In the genomic region with DNA sequence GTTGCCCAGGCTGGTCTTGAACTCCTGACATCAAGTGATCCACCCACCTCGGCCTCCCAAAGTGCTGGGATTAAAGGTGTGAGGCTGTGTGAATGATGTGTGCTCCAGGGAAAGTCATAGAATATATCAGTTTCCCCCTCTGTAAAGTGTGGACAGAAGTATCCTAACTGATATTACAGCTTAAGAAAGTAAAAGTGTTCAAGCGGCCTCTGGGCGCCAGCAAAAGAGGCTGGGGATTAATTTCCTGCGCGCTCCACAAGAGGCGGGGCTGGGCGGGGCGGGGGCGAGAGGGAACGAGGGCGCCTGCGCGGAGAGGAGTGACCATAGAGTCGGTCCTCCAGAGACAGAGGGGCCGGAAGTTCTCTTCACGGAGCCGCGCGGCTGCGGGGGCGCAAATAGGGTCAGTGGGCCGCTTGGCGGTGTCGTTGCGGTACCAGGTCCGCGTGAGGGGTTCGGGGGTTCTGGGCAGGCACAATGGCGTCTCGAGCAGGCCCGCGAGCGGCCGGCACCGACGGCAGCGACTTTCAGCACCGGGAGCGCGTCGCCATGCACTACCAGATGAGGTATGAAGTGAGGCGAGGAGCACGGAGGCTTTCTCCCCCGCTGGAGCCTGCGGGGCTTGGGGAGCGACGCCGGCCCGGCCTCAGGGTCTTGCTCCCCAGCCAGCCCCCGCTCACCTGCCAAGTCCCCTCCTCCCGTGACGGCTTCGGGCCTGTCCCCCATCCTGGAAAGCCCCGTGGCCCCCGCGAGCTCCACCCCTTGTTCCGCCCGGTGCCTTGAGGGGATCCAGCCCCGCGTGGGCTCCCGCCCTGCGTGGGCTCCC, we compare ENCODE assay signal across 1 cellular context.
TF ChIP-seq lines count a peak whose summit lies in the region.

Gene JAGN1, plus strand, starts transcription at position 362 of the 823 bp plus-strand sequence. Its CDS starts 113 bp downstream, at position 475.

TF ChIP-seq in HepG2, 621 proteins besides CTCF, POLR2A, EP300 and RAD21 (continued from another document and continues in another):
- TF ChIP-seq PRDM15 (CRISPR knock-in tag; IDR thresholded peaks at IDR 0.05) (no peak), ADNP (CRISPR knock-in tag; IDR thresholded peaks at IDR 0.05) (no peak; the same call in 1 of the 2 replicates), HOXA7 (CRISPR knock-in tag; IDR thresholded peaks at IDR 0.05) (no peak), ZNF343 (CRISPR knock-in tag; IDR thresholded peaks at IDR 0.05) (peak; percentile 83), ZSCAN9 (CRISPR knock-in tag; IDR thresholded peaks at IDR 0.05; ENCODE audit: borderline replicate concordance) (no peak), MIER2 (CRISPR knock-in tag; IDR thresholded peaks at IDR 0.05) (no peak), ESRRA (CRISPR knock-in tag; IDR thresholded peaks at IDR 0.05; ENCODE audit: low read depth) (peak; percentile 76), MXD4 (CRISPR knock-in tag; IDR thresholded peaks at IDR 0.05) (peak; percentile 73; the same call in 1 of the 2 replicates), MBNL3 (CRISPR knock-in tag; conservative IDR thresholded peaks at IDR 0.05) (no peak), CEBPG (CRISPR knock-in tag; IDR thresholded peaks at IDR 0.05) (no peak), SCMH1 (CRISPR knock-in tag; IDR thresholded peaks at IDR 0.05; ENCODE audit: borderline replicate concordance) (no peak), TBL1XR1 (IDR thresholded peaks at IDR 0.05; ENCODE audit: borderline replicate concordance, low read length, partially characterized antibody) (no peak), ZNF773 (CRISPR knock-in tag; IDR thresholded peaks at IDR 0.05; ENCODE audit: borderline replicate concordance) (0 out of 2 replicates have a peak, but pooled peaks have one; percentile 17), ZFP36L2 (CRISPR knock-in tag; IDR thresholded peaks at IDR 0.05) (no peak), ZNF232 (CRISPR knock-in tag; IDR thresholded peaks at IDR 0.05; ENCODE audit: borderline replicate concordance) (peak; percentile 66), ZNF766 (CRISPR knock-in tag; IDR thresholded peaks at IDR 0.05; ENCODE audit: borderline replicate concordance) (peak; percentile 86), SNAPC5 (CRISPR knock-in tag; IDR thresholded peaks at IDR 0.05; ENCODE audit: borderline replicate concordance) (no peak), CCAR2 (optimal IDR thresholded peaks at IDR 0.05; ENCODE audit: low read depth, low read length) (no peak), NCOA5 (CRISPR knock-in tag; IDR thresholded peaks at IDR 0.05) (no peak), DBP (CRISPR knock-in tag; IDR thresholded peaks at IDR 0.05; ENCODE audit: not compliant biosample characterization) (peak; percentile 20), PPARG (CRISPR knock-in tag; conservative IDR thresholded peaks at IDR 0.05) (no peak), ZNF230 (CRISPR knock-in tag; IDR thresholded peaks at IDR 0.05) (peak; percentile 88), POGZ (CRISPR knock-in tag; IDR thresholded peaks at IDR 0.05) (peak; percentile 69), MTF2 (CRISPR knock-in tag; IDR thresholded peaks at IDR 0.05; ENCODE audit: borderline replicate concordance) (peak; percentile 50; the same call in 1 of the 2 replicates), ZNF552 (CRISPR knock-in tag; IDR thresholded peaks at IDR 0.05; ENCODE audit: borderline replicate concordance) (peak; percentile 53; the same call in 1 of the 2 replicates), ZNF75D (CRISPR knock-in tag; IDR thresholded peaks at IDR 0.05; ENCODE audit: borderline replicate concordance) (no peak), ZBTB7B (CRISPR knock-in tag; IDR thresholded peaks at IDR 0.05) (peak; percentile 88), MLLT10 (CRISPR knock-in tag; IDR thresholded peaks at IDR 0.05) (no peak), CBX2 (IDR thresholded peaks at IDR 0.05; ENCODE audit: low read depth, low read length) (no peak), CBX2 (CRISPR knock-in tag; IDR thresholded peaks at IDR 0.05; ENCODE audit: low read depth) (no peak), CHD2 (IDR thresholded peaks at IDR 0.05; ENCODE audit: low read depth, low read length) (no peak), HDAC6 (IDR thresholded peaks at IDR 0.05; ENCODE audit: low read depth, low read length) (no peak)
- TF ChIP-seq, protein P1, sequence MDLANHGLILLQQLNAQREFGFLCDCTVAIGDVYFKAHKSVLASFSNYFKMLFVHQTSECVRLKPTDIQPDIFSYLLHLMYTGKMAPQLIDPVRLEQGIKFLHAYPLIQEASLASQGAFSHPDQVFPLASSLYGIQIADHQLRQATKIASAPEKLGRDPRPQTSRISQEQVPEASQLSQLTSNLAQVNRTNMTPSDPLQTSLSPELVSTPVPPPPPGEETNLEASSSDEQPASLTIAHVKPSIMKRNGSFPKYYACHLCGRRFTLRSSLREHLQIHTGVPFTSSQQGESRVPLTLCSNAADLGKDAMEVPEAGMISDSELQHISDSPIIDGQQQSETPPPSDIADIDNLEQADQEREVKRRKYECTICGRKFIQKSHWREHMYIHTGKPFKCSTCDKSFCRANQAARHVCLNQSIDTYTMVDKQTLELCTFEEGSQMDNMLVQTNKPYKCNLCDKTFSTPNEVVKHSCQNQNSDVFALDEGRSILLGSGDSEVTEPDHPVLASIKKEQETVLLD (CRISPR knock-in tag; IDR thresholded peaks at IDR 0.05; ENCODE audit: low read depth) = no peak
- TF ChIP-seq, protein P2, sequence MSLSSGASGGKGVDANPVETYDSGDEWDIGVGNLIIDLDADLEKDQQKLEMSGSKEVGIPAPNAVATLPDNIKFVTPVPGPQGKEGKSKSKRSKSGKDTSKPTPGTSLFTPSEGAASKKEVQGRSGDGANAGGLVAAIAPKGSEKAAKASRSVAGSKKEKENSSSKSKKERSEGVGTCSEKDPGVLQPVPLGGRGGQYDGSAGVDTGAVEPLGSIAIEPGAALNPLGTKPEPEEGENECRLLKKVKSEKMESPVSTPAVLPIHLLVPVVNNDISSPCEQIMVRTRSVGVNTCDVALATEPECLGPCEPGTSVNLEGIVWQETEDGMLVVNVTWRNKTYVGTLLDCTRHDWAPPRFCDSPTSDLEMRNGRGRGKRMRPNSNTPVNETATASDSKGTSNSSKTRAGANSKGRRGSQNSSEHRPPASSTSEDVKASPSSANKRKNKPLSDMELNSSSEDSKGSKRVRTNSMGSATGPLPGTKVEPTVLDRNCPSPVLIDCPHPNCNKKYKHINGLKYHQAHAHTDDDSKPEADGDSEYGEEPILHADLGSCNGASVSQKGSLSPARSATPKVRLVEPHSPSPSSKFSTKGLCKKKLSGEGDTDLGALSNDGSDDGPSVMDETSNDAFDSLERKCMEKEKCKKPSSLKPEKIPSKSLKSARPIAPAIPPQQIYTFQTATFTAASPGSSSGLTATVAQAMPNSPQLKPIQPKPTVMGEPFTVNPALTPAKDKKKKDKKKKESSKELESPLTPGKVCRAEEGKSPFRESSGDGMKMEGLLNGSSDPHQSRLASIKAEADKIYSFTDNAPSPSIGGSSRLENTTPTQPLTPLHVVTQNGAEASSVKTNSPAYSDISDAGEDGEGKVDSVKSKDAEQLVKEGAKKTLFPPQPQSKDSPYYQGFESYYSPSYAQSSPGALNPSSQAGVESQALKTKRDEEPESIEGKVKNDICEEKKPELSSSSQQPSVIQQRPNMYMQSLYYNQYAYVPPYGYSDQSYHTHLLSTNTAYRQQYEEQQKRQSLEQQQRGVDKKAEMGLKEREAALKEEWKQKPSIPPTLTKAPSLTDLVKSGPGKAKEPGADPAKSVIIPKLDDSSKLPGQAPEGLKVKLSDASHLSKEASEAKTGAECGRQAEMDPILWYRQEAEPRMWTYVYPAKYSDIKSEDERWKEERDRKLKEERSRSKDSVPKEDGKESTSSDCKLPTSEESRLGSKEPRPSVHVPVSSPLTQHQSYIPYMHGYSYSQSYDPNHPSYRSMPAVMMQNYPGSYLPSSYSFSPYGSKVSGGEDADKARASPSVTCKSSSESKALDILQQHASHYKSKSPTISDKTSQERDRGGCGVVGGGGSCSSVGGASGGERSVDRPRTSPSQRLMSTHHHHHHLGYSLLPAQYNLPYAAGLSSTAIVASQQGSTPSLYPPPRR (CRISPR knock-in tag; IDR thresholded peaks at IDR 0.05; ENCODE audit: borderline replicate concordance) = peak; percentile 52
- TF ChIP-seq, protein P3, sequence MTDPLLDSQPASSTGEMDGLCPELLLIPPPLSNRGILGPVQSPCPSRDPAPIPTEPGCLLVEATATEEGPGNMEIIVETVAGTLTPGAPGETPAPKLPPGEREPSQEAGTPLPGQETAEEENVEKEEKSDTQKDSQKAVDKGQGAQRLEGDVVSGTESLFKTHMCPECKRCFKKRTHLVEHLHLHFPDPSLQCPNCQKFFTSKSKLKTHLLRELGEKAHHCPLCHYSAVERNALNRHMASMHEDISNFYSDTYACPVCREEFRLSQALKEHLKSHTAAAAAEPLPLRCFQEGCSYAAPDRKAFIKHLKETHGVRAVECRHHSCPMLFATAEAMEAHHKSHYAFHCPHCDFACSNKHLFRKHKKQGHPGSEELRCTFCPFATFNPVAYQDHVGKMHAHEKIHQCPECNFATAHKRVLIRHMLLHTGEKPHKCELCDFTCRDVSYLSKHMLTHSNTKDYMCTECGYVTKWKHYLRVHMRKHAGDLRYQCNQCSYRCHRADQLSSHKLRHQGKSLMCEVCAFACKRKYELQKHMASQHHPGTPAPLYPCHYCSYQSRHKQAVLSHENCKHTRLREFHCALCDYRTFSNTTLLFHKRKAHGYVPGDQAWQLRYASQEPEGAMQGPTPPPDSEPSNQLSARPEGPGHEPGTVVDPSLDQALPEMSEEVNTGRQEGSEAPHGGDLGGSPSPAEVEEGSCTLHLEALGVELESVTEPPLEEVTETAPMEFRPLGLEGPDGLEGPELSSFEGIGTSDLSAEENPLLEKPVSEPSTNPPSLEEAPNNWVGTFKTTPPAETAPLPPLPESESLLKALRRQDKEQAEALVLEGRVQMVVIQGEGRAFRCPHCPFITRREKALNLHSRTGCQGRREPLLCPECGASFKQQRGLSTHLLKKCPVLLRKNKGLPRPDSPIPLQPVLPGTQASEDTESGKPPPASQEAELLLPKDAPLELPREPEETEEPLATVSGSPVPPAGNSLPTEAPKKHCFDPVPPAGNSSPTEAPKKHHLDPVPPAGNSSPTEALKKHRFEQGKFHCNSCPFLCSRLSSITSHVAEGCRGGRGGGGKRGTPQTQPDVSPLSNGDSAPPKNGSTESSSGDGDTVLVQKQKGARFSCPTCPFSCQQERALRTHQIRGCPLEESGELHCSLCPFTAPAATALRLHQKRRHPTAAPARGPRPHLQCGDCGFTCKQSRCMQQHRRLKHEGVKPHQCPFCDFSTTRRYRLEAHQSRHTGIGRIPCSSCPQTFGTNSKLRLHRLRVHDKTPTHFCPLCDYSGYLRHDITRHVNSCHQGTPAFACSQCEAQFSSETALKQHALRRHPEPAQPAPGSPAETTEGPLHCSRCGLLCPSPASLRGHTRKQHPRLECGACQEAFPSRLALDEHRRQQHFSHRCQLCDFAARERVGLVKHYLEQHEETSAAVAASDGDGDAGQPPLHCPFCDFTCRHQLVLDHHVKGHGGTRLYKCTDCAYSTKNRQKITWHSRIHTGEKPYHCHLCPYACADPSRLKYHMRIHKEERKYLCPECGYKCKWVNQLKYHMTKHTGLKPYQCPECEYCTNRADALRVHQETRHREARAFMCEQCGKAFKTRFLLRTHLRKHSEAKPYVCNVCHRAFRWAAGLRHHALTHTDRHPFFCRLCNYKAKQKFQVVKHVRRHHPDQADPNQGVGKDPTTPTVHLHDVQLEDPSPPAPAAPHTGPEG (CRISPR knock-in tag; IDR thresholded peaks at IDR 0.05) = peak; percentile 61; the same call in 1 of the 2 replicates
